8 cellular contexts compared by ENCODE assay signal in genomic region chr2:102703748-102704147, GRCh38. TPM values are rescaled to one million over a fixed set of nuclear protein-coding genes. Genes with fewer than 3 reads are reported as not detected.
DNase-seq lines count a peak whose midpoint lies in the region; ATAC-seq and TF ChIP-seq lines count a peak whose summit lies in the region.

No MANE protein-coding gene starts in this region.

- H3K27me3 ChIP-seq in right lobe of liver: no peaks in the 10 kb centered on the region

- no peak overlapping the region for H3K27ac ChIP-seq in right lobe of liver

- peak; percentile 70 for TF ChIP-seq CTCF in LNCaP clone FGC (IDR thresholded peaks at IDR 0.05; ENCODE audit: control insufficient read depth, extremely low read depth, insufficient read depth)
- peak; percentile 28 to 36 (median 30) for TF ChIP-seq CTCF in right lobe of liver (IDR thresholded peaks at IDR 0.05)

- ATAC-seq in right lobe of liver (peak; percentile 52 to 68 (median 59)), HG02642 (IDR thresholded peaks at IDR 0.05; ENCODE audit: poor library complexity, unreplicated experiment) (no peak), HG03135 (IDR thresholded peaks at IDR 0.05; ENCODE audit: unreplicated experiment) (no peak)

- DNase-seq in activated CD4-positive, alpha-beta T cell treated with anti-CD3 and anti-CD28 coated beads for 48 hours: peak; percentile 24
- DNase-seq in activated CD4-positive, alpha-beta T cell treated with anti-CD3 and anti-CD28 coated beads, Interleukin-2, amount 50 U/mL, for 1 hour: no peak
- DNase-seq in LNCaP clone FGC (ENCODE audit: low read depth): no peak
- DNase-seq in astrocyte of the hippocampus (ENCODE audit: low read depth, low spot score): peak; percentile 46
- no peak for DNase-seq in right lobe of liver
- no peak for DNase-seq in GOT3 (lab: John Stamatoyannopoulos, UW)

- no peak overlapping the region for H3K4me3 ChIP-seq in LNCaP clone FGC (ENCODE audit: low read depth, low read length)
- H3K4me3 ChIP-seq in right lobe of liver: no peak overlapping the region

- intact Hi-C loops in right lobe of liver (cut with DNase I): no loop called here

- no peaks in the 10 kb centered on the region for H3K36me3 ChIP-seq in right lobe of liver

- no peaks in the 10 kb centered on the region for H3K4me1 ChIP-seq in right lobe of liver

- no peaks in the 10 kb centered on the region for H3K9me3 ChIP-seq in right lobe of liver

- no peak for TF ChIP-seq POLR2A in right lobe of liver (IDR thresholded peaks at IDR 0.05)

RNA-seq across cellular contexts. Expression of gene TMEM182, which starts 58.1 kb away (rescaled TPM):
- total RNA-seq in right lobe of liver: 1 to 10 TPM; 1.2 to 5.9 (median 2.3) TPM

Comparison
In these comparisons a context has a peak if more than half of its experiments do, and no peak if none do; other contexts are left out.
1. DNase-seq: peak in activated CD4-positive, alpha-beta T cell treated with anti-CD3 and anti-CD28 coated beads for 48 hours (single experiment) and astrocyte of the hippocampus (single experiment); none in activated CD4-positive, alpha-beta T cell treated with anti-CD3 and anti-CD28 coated beads, Interleukin-2, amount 50 U/mL, for 1 hour (single experiment), LNCaP clone FGC (single experiment), right lobe of liver (0 of 3) and GOT3 (single experiment).
2. ATAC-seq: peak in right lobe of liver (4 of 4); none in HG02642 (single experiment) and HG03135 (single experiment).